8 cellular contexts compared by ENCODE assay signal in the genomic region with DNA sequence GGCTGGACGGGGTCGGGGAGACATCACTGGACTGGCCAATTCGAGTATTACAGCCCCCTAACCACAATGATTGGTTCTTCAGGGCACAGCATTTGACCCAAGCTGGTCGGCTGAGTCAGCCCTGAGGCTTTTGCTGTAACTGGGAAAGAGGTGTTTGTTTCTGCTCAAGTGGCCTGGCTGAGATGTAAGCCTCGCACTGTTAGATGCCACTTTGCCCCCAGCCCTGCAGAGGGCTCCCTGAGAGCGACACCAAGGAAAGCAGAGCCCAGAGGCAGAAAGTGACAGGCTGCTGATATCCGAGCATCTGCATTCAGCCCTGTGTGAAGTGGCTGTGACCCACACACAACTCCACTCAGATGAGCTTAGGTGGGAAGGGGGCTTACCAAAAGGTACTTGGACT. TPM values are rescaled to one million over a fixed set of nuclear protein-coding genes. Genes with fewer than 3 reads are reported as not detected.
DNase-seq lines count a peak whose midpoint lies in the region; ATAC-seq and TF ChIP-seq lines count a peak whose summit lies in the region.

No MANE protein-coding gene starts in this region.

- no peak overlapping the region for H3K4me3 Mint-ChIP-seq in T-helper 2 cell treated with Interferon-gamma antibody and Interleukin-4, amounts not matched to agents 5 μg/mL and 100 μg/mL, for 36 hours

- H3K36me3 Mint-ChIP-seq in T-helper 2 cell treated with Interferon-gamma antibody and Interleukin-4, amounts not matched to agents 5 μg/mL and 100 μg/mL, for 36 hours (ENCODE audit: low read depth): peaks cover 4% of the 10 kb centered on the region

- TF ChIP-seq CTCF in GM12865 (IDR thresholded peaks at IDR 0.05; ENCODE audit: insufficient read depth, low read depth, low read length, missing control alignments) (peak; percentile 54), body of pancreas (IDR thresholded peaks at IDR 0.05) (peak in 4 of 7 experiments; percentile 27 to 40 (median 28))

- WGBS in body of pancreas, 2 donors: 13 to 21% methylated on average over 4 to 7 of the region's 7 CpGs

- H3K4me1 ChIP-seq in body of pancreas: no peaks in the 10 kb centered on the region

- H3K4me3 ChIP-seq in GM12865 (ENCODE audit: low read depth, low read length): no peak overlapping the region
- H3K4me3 ChIP-seq in body of pancreas: no peak overlapping the region

- H3K27ac ChIP-seq in body of pancreas: no peak overlapping the region

- peak; percentile 73 for DNase-seq in AG20443 (ENCODE audit: low spot score)
- peak; percentile 65 for DNase-seq in GM12865 (ENCODE audit: low read depth)
- DNase-seq in NCI-H2227 treated with DMSO at 0.1 percent for 48 hours (lab: John Stamatoyannopoulos, UW): peak; percentile 11
- DNase-seq in body of pancreas: peak in 3 of 4 donors; percentile 38 to 51 (median 43)
- peak; percentile 11 to 36 for DNase-seq in lung microvascular endothelial cell (ENCODE audit: low read depth in 2 of 2)
- DNase-seq in NOMO-1 treated with dmso at 0.1 percent for 144 hours (lab: John Stamatoyannopoulos, UW; ENCODE audit: unreplicated experiment): no peak
- no peak for DNase-seq in T-helper 2 cell treated with Interferon-gamma antibody and Interleukin-4, amounts not matched to agents 5 μg/mL and 100 μg/mL, for 36 hours (ENCODE audit: low spot score)

- intact Hi-C loops in body of pancreas (cut with DNase I): no loop called here

- ATAC-seq in body of pancreas (peak; percentile 63), HG02885 (IDR thresholded peaks at IDR 0.05; ENCODE audit: poor library complexity, unreplicated experiment) (no peak)

- no peak for TF ChIP-seq POLR2A in body of pancreas (IDR thresholded peaks at IDR 0.05)

- H3K4me1 Mint-ChIP-seq in T-helper 2 cell treated with Interferon-gamma antibody and Interleukin-4, amounts not matched to agents 5 μg/mL and 100 μg/mL, for 36 hours (ENCODE audit: low read depth): no peaks in the 10 kb centered on the region

- no peaks in the 10 kb centered on the region for H3K9me3 ChIP-seq in body of pancreas

- no peak overlapping the region for H3K27ac Mint-ChIP-seq in T-helper 2 cell treated with Interferon-gamma antibody and Interleukin-4, amounts not matched to agents 5 μg/mL and 100 μg/mL, for 36 hours

- H3K27me3 ChIP-seq in body of pancreas: no peaks in the 10 kb centered on the region

- H3K27me3 Mint-ChIP-seq in T-helper 2 cell treated with Interferon-gamma antibody and Interleukin-4, amounts not matched to agents 5 μg/mL and 100 μg/mL, for 36 hours (ENCODE audit: low read depth): no peaks in the 10 kb centered on the region

- peaks cover 0 to 8% of the 10 kb centered on the region in 2 donors for H3K36me3 ChIP-seq in body of pancreas (replicated peaks in 1 of 2; ENCODE audit: insufficient read depth in 1 of 2, low read depth in 2 of 2)

- no peaks in the 10 kb centered on the region for H3K9me3 Mint-ChIP-seq in T-helper 2 cell treated with Interferon-gamma antibody and Interleukin-4, amounts not matched to agents 5 μg/mL and 100 μg/mL, for 36 hours

RNA-seq across cellular contexts. Expression of a gene that starts 19.4 kb away (rescaled TPM):
- total RNA-seq in body of pancreas (100 to 1,000 TPM; 120 to 136 TPM), lung microvascular endothelial cell (280 and 434 TPM in 2 replicates)

RNA-seq across cellular contexts. Expression of a gene that starts 31.8 kb away (rescaled TPM):
- total RNA-seq in body of pancreas: not detected
- total RNA-seq in lung microvascular endothelial cell: not detected in 2 replicates

RNA-seq across cellular contexts. Expression of a gene that starts 54.4 kb away (rescaled TPM):
- total RNA-seq in body of pancreas (10 to 100 TPM; 17.9 to 22.1 TPM), lung microvascular endothelial cell (12.6 and 19.0 TPM in 2 replicates)

Comparison
In these comparisons a context has a peak if more than half of its experiments do, and no peak if none do; other contexts are left out.
1. DNase-seq: peak in AG20443 (single experiment), GM12865 (single experiment), NCI-H2227 treated with DMSO at 0.1 percent for 48 hours (single experiment), body of pancreas (3 of 4) and lung microvascular endothelial cell (2 of 2); none in NOMO-1 treated with dmso at 0.1 percent for 144 hours (single experiment) and T-helper 2 cell treated with Interferon-gamma antibody and Interleukin-4, amounts not matched to agents 5 μg/mL and 100 μg/mL, for 36 hours (single experiment).